ENCODE assay signal across 36 cellular contexts in the genomic region with DNA sequence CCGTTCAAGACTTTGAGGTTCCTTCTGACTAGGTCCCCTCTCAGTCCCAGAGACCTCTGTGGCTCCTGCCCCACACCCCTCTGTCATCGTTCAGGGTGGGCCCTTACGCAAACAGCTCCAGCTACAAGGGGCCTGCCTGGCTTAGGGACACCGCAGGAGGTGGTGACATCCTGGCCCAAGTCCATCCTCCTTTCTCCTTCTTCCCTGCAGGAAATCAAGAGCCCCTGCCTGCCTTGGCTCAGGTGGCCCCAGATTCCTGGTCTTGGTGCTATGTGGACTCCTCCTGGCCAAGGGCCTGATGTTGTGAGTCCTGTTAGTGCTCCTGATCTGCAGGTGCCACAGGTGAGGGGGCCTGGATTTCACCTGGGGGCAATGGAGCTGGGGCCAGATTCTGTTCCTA. TPM values are rescaled to one million over a fixed set of nuclear protein-coding genes. Genes with fewer than 3 reads are reported as not detected.
"Had no signal": no experiment of that assay in that cellular context is flagged by ENCODE, and none has a peak within 500 bp of the region (broad histone marks: within the 10 kb centered on the region; RNA-seq: fewer than 3 reads in every experiment).

No MANE protein-coding gene starts in this region.

- H3K4me3 Mint-ChIP-seq: activated B cell treated with CpG ODN at 0.5 μM for 24 hours; activated CD4-positive, alpha-beta memory T cell treated with anti-CD3 and anti-CD28 coated beads for 36 hours; activated CD8-positive, alpha-beta memory T cell treated with anti-CD3 and anti-CD28 coated beads, Interleukin-2, amount 10 ng/mL, durations not matched to agents 7 days and 5 days; activated naive CD4-positive, alpha-beta T cell treated with anti-CD3 and anti-CD28 coated beads, Interleukin-2, amount 50 U/mL, for 24 hours; activated naive CD8-positive, alpha-beta T cell treated with anti-CD3 and anti-CD28 coated beads, Interleukin-2, amount 10 ng/mL, durations not matched to agents 7 days and 5 days; activated T-cell treated with anti-CD3 and anti-CD28 coated beads, Interleukin-2, amount 50 U/mL, for 72 hours had no signal

- H3K27me3 ChIP-seq: ascending aorta had no signal

- H3K4me3 ChIP-seq: ascending aorta, breast epithelium, MG63, SJSA1 had no signal

- H3K27ac Mint-ChIP-seq: activated B cell treated with CpG ODN at 0.5 μM for 24 hours; activated CD4-positive, alpha-beta memory T cell treated with anti-CD3 and anti-CD28 coated beads for 36 hours; activated CD8-positive, alpha-beta memory T cell treated with anti-CD3 and anti-CD28 coated beads, Interleukin-2, amount 10 ng/mL, durations not matched to agents 7 days and 5 days; activated naive CD4-positive, alpha-beta T cell treated with anti-CD3 and anti-CD28 coated beads, Interleukin-2, amount 50 U/mL, for 24 hours; activated T-cell treated with anti-CD3 and anti-CD28 coated beads, Interleukin-2, amount 50 U/mL, for 72 hours; activated T-helper 2 cell treated with anti-CD3 and anti-CD28 coated beads, Interferon-gamma antibody, Interleukin-2, Interleukin-4, amounts not matched to agents 10 μg/mL and 5 μg/mL and 100 μg/mL, durations not matched to agents 14 hours and 24 hours and 36 hours had no signal

- H3K4me1 Mint-ChIP-seq: activated CD8-positive, alpha-beta memory T cell treated with anti-CD3 and anti-CD28 coated beads, Interleukin-2, amount 10 ng/mL, durations not matched to agents 7 days and 5 days had no signal

- H3K27ac ChIP-seq: ascending aorta, breast epithelium, SJSA1, VCaP had no signal

- H3K36me3 Mint-ChIP-seq: activated CD4-positive, alpha-beta memory T cell treated with anti-CD3 and anti-CD28 coated beads for 36 hours; activated CD8-positive, alpha-beta memory T cell treated with anti-CD3 and anti-CD28 coated beads, Interleukin-2, amount 10 ng/mL, durations not matched to agents 7 days and 5 days; activated naive CD4-positive, alpha-beta T cell treated with anti-CD3 and anti-CD28 coated beads, Interleukin-2, amount 50 U/mL, for 24 hours had no signal

- H3K9me3 ChIP-seq: ascending aorta, breast epithelium, MG63, SJSA1, SK-N-SH had no signal

- H3K9me3 Mint-ChIP-seq: activated B cell treated with CpG ODN at 0.5 μM for 24 hours; activated CD4-positive, alpha-beta memory T cell treated with anti-CD3 and anti-CD28 coated beads for 36 hours; activated naive CD4-positive, alpha-beta T cell treated with anti-CD3 and anti-CD28 coated beads, Interleukin-2, amount 50 U/mL, for 24 hours; activated naive CD8-positive, alpha-beta T cell treated with anti-CD3 and anti-CD28 coated beads, Interleukin-2, amount 10 ng/mL, durations not matched to agents 7 days and 5 days; activated T-cell treated with anti-CD3 and anti-CD28 coated beads, Interleukin-2, amount 50 U/mL, for 72 hours; activated T-helper 2 cell treated with anti-CD3 and anti-CD28 coated beads, Interferon-gamma antibody, Interleukin-2, Interleukin-4, amounts not matched to agents 10 μg/mL and 5 μg/mL and 100 μg/mL, durations not matched to agents 14 hours and 24 hours and 36 hours had no signal

- H3K36me3 ChIP-seq: ascending aorta, breast epithelium, MG63, SJSA1 had no signal

- ATAC-seq: activated CD8-positive, alpha-beta memory T cell treated with anti-CD3 and anti-CD28 coated beads, Interleukin-2, amount 10 ng/mL, durations not matched to agents 7 days and 5 days; activated T-cell treated with anti-CD3 and anti-CD28 coated beads, Interleukin-2, amount 50 U/mL, for 72 hours; Panc1 had no signal

- H3K4me1 ChIP-seq: ascending aorta, breast epithelium had no signal

- DNase-seq: activated B cell treated with CpG ODN at 0.5 μM for 24 hours; activated CD4-positive, alpha-beta memory T cell treated with anti-CD3 and anti-CD28 coated beads for 36 hours; activated CD4-positive, alpha-beta T cell treated with anti-CD3 and anti-CD28 coated beads for 4 hours; activated CD4-positive, alpha-beta T cell treated with anti-CD3 and anti-CD28 coated beads, Interleukin-2, amount 50 U/mL, for 1 hour; activated CD4-positive, CD25-positive, alpha-beta regulatory T cell treated with anti-CD3 and anti-CD28 coated beads, Interleukin-2, amount 50 U/mL, for 72 hours; activated CD8-positive, alpha-beta memory T cell treated with anti-CD3 and anti-CD28 coated beads, Interleukin-2, amount 10 ng/mL, durations not matched to agents 7 days and 5 days; activated gamma-delta T cell; activated naive CD4-positive, alpha-beta T cell treated with Interleukin-2 at 50 U/mL for 16 hours; activated naive CD8-positive, alpha-beta T cell treated with anti-CD3 and anti-CD28 coated beads, Interleukin-2, amount 10 ng/mL, durations not matched to agents 7 days and 5 days; activated T-cell treated with anti-CD3 and anti-CD28 coated beads, Interleukin-2, amount 50 U/mL, for 1 hour; activated T-cell treated with anti-CD3 and anti-CD28 coated beads, Interleukin-2, amount 50 U/mL, for 72 hours; amygdala; Kasumi-1; KBM-7; MG63; NCI-H1048; NCI-H1105 treated with DMSO at 0.1 percent for 48 hours; NCI-H1436; NCI-H1694; NCI-H2029; NCI-H345; NCI-H524 treated with DMSO at 0.1 percent for 48 hours; SHP77; SK-N-SH; T-helper 2 cell; T-helper 9 cell had no signal

RNA-seq across cellular contexts. Expression of gene TREML4, which starts 8.1 kb away (rescaled TPM):
- total RNA-seq: activated B cell treated with CpG ODN at 0.5 μM for 24 hours; activated CD4-positive, alpha-beta memory T cell treated with anti-CD3 and anti-CD28 coated beads for 36 hours; activated CD8-positive, alpha-beta memory T cell treated with anti-CD3 and anti-CD28 coated beads, Interleukin-2, amount 10 ng/mL, durations not matched to agents 7 days and 5 days; activated naive CD8-positive, alpha-beta T cell treated with anti-CD3 and anti-CD28 coated beads, Interleukin-2, amount 10 ng/mL, durations not matched to agents 7 days and 5 days; activated T-cell treated with anti-CD3 and anti-CD28 coated beads, Interleukin-2, amount 50 U/mL, for 72 hours; activated T-helper 2 cell treated with anti-CD3 and anti-CD28 coated beads, Interferon-gamma antibody, Interleukin-2, Interleukin-4, amounts not matched to agents 10 μg/mL and 5 μg/mL and 100 μg/mL, durations not matched to agents 14 hours and 24 hours and 36 hours; ascending aorta; breast epithelium; cardiac septum; NCI-H460; RPMI7951; SJSA1 had no signal

RNA-seq across cellular contexts. Expression of gene TREML2, which starts 35.3 kb away (rescaled TPM):
- total RNA-seq: ascending aorta, NCI-H460, RPMI7951, SJSA1 had no signal

RNA-seq across cellular contexts. Expression of gene TREM1, which starts 50.2 kb away (rescaled TPM):
- total RNA-seq: activated B cell treated with CpG ODN at 0.5 μM for 24 hours; activated CD8-positive, alpha-beta memory T cell treated with anti-CD3 and anti-CD28 coated beads, Interleukin-2, amount 10 ng/mL, durations not matched to agents 7 days and 5 days; activated naive CD8-positive, alpha-beta T cell treated with anti-CD3 and anti-CD28 coated beads, Interleukin-2, amount 10 ng/mL, durations not matched to agents 7 days and 5 days; activated T-helper 2 cell treated with anti-CD3 and anti-CD28 coated beads, Interferon-gamma antibody, Interleukin-2, Interleukin-4, amounts not matched to agents 10 μg/mL and 5 μg/mL and 100 μg/mL, durations not matched to agents 14 hours and 24 hours and 36 hours; ascending aorta; RPMI7951; SJSA1 had no signal
